In the genomic region with DNA sequence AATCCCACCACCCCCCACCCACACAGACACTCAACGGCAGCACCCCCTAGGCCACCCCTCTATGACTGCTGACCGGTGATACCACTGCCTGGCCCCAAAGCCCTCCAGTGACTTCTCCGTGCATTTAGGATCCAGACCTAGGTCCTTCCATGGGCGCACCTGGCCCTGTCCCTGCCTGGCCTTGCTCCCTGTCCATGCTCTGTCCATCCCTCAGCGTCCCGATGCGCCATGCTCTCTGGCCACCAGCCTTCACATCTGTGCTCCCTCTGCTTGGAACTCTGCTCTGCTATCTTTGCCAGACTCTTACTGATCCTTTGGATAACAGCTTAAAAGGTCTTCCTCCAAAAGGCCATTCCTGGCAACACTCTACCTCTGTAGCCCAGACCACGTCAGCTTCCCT, we compare ENCODE assay signal across 17 cellular contexts. TPM values are rescaled to one million over a fixed set of nuclear protein-coding genes. Genes with fewer than 3 reads are reported as not detected.
DNase-seq lines count a peak whose midpoint lies in the region; ATAC-seq and TF ChIP-seq lines count a peak whose summit lies in the region.
"Had no signal": no experiment of that assay in that cellular context is flagged by ENCODE, and none has a peak within 500 bp of the region (broad histone marks: within the 10 kb centered on the region; RNA-seq: fewer than 3 reads in every experiment).

No MANE protein-coding gene starts in this region.

- DNase-seq in left ventricle myocardium superior (no peak), cardiac septum (ENCODE audit: low spot score) (no peak), psoas muscle (no peak), NCI-H1092 (lab: John Stamatoyannopoulos, UW) (no peak), prostate gland (ENCODE audit: low spot score) (no peak), NCI-H226 (no peak)
- DNase-seq: CD4-positive, CD25-positive, alpha-beta regulatory T cell; GOT3; KG1; NCI-H1436 treated with DMSO at 0.1 percent for 48 hours; NCI-H1930; NCI-H2227 treated with DMSO at 0.1 percent for 48 hours; NCI-H524 treated with DMSO at 0.1 percent for 48 hours; NCI-H82 had no signal

- H3K27me3 ChIP-seq in psoas muscle (ENCODE audit: insufficient read depth in 3 of 3, low read length in 2 of 3), result no peaks in the 10 kb centered on the region
- no peaks in the 10 kb centered on the region for H3K27me3 ChIP-seq in prostate gland (replicated peaks; ENCODE audit: insufficient read depth)
- H3K27me3 ChIP-seq: Peyer's patch had no signal

- intact Hi-C loops in left ventricle myocardium superior (cut with micrococcal nuclease), result no loop called here
- intact Hi-C loops in cardiac septum (cut with DNase I), result no loop called here
- intact Hi-C loops in psoas muscle (cut with DNase I), result no loop called here
- intact Hi-C loops in prostate gland (cut with DNase I), result no loop called here

- TF ChIP-seq POLR2A in prostate gland (IDR thresholded peaks at IDR 0.05), result no peak

- 51 to 79% (median 52%) methylated on average over 8 of the region's 8 CpGs for WGBS in psoas muscle, 3 donors
- 85% methylated on average over 8 of the region's 8 CpGs for WGBS in prostate gland

- H3K36me3 ChIP-seq in psoas muscle (ENCODE audit: insufficient read depth in 1 of 2, low read depth in 1 of 2), result no peaks in the 10 kb centered on the region
- H3K36me3 ChIP-seq in prostate gland, result no peaks in the 10 kb centered on the region

- no peaks in the 10 kb centered on the region for H3K9me3 ChIP-seq in psoas muscle
- no peaks in the 10 kb centered on the region for H3K9me3 ChIP-seq in prostate gland
- H3K9me3 ChIP-seq: Peyer's patch had no signal

- ATAC-seq in left ventricle myocardium superior (peak; percentile 16), esophagus mucosa (peak; percentile 2), psoas muscle (peak; percentile 21 to 62 (median 26))
- ATAC-seq: HCT116 had no signal

- TF ChIP-seq CTCF in psoas muscle (IDR thresholded peaks at IDR 0.05) (no peak), prostate gland (IDR thresholded peaks at IDR 0.05) (no peak)

- peaks cover 6% of the 10 kb centered on the region for H3K4me1 ChIP-seq in psoas muscle
- no peaks in the 10 kb centered on the region for H3K4me1 ChIP-seq in prostate gland (replicated peaks)
- H3K4me1 ChIP-seq: Peyer's patch had no signal

- H3K4me3 ChIP-seq in psoas muscle, result no peak overlapping the region
- no peak overlapping the region for H3K4me3 ChIP-seq in prostate gland
- H3K4me3 ChIP-seq: Peyer's patch had no signal

- no peak overlapping the region for H3K27ac ChIP-seq in psoas muscle
- H3K27ac ChIP-seq in prostate gland, result no peak overlapping the region
- H3K27ac ChIP-seq: Peyer's patch had no signal

RNA-seq across cellular contexts. Expression of gene HDAC7, which starts 25.4 kb away (rescaled TPM):
- total RNA-seq in left ventricle myocardium superior (35.4 TPM), cardiac septum (62.7 TPM), esophagus mucosa (25.1 TPM), psoas muscle (10 to 100 TPM; 21.4 to 27.8 (median 23.5) TPM), prostate gland (10 to 100 TPM; 39.5 to 67.7 TPM)
- polyA plus RNA-seq in psoas muscle, result 10 to 100 TPM; 11.0 to 25.2 (median 13.6) TPM

RNA-seq across cellular contexts. Expression of gene VDR, which starts 59.7 kb away (rescaled TPM):
- total RNA-seq in left ventricle myocardium superior (0.20 TPM), cardiac septum (1.3 TPM), esophagus mucosa (18.0 TPM), psoas muscle (1 to 10 TPM; 2.5 to 6.1 (median 4.5) TPM), prostate gland (1 to 10 TPM; 3.4 to 4.3 TPM)
- 1 to 10 TPM in 1 of 3 donors, under 1 TPM in 2; 0.62 to 3.0 (median 0.74) TPM for polyA plus RNA-seq in psoas muscle
